ENCODE assay signal across 18 cellular contexts in the genomic region with DNA sequence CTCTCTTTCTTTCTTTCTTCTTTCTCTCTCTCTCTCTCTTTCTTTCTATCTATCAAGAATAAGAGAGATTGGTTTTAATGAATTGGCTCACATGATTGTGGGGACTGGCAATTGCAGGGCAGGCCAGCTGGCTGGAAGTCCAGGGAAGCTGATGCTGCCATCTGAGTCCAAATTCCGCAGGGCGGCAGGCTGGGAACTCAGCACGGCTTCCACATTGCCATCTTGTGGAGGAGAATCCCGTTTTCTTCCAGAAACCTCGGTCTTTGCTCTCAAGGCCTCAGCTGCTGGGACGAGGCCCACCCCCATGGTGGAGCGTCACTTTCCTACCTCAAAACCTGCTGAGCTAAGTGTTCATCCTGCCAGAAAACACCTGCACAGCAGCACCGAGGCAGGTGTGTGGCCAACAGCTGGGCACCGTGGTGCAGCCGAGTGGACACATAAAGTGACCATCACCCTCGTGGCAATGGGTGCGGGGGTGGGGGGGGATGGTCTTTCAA. TPM values are rescaled to one million over a fixed set of nuclear protein-coding genes. Genes with fewer than 3 reads are reported as not detected.
DNase-seq lines count a peak whose midpoint lies in the region; ATAC-seq and TF ChIP-seq lines count a peak whose summit lies in the region.
"Had no signal": no experiment of that assay in that cellular context is flagged by ENCODE, and none has a peak within 500 bp of the region (broad histone marks: within the 10 kb centered on the region; RNA-seq: fewer than 3 reads in every experiment).

No MANE protein-coding gene starts in this region.

- H3K27ac ChIP-seq in A673 (ENCODE audit: low read depth, low read length, poor library complexity, severe bottlenecking): no peak overlapping the region
- H3K27ac ChIP-seq in Peyer's patch: no peak overlapping the region
- H3K27ac ChIP-seq in spleen: no peak overlapping the region
- H3K27ac ChIP-seq: cardiac muscle cell, vagina had no signal

- H3K27me3 ChIP-seq in A673 (replicated peaks; ENCODE audit: insufficient read depth, low read depth, low read length, poor library complexity): peaks cover 64% of the 10 kb centered on the region
- H3K27me3 ChIP-seq in Peyer's patch: peaks cover 0 to 8% of the 10 kb centered on the region in 2 donors
- H3K27me3 ChIP-seq in spleen (replicated peaks in 1 of 7): peaks cover 0 to 92% (median 45%) of the 10 kb centered on the region in 7 donors
- H3K27me3 ChIP-seq: cardiac muscle cell had no signal

- no peak overlapping the region for H3K4me3 ChIP-seq in A673 (ENCODE audit: low read depth, low read length, poor library complexity, severe bottlenecking)
- no peak overlapping the region for H3K4me3 ChIP-seq in Peyer's patch
- H3K4me3 ChIP-seq in spleen: no peak overlapping the region
- H3K4me3 ChIP-seq: cardiac muscle cell, vagina had no signal

- intact Hi-C loops in A673 (cut with micrococcal nuclease; ENCODE audit: unreplicated experiment) (no loop called here), spleen (cut with DNase I; ENCODE audit: low total_unique reads) (no loop called here)

- 44 to 59% (median 50%) methylated on average over 12 of the region's 12 CpGs for WGBS in spleen, 5 donors

- H3K4me1 ChIP-seq in A673 (ENCODE audit: insufficient read depth, low read length, poor library complexity, severe bottlenecking): peaks cover 3% of the 10 kb centered on the region
- no peaks in the 10 kb centered on the region for H3K4me1 ChIP-seq in Peyer's patch
- H3K4me1 ChIP-seq in spleen: peaks cover 0 to 12% (median 0%) of the 10 kb centered on the region in 6 donors

- no peak for DNase-seq in A673 (ENCODE audit: low spot score)
- DNase-seq in HT1080 (ENCODE audit: low read depth): peak; percentile 37
- peak; percentile 16 for DNase-seq in dermis blood vessel endothelial cell
- DNase-seq in left lobe of liver (ENCODE audit: low spot score): no peak
- DNase-seq in Peyer's patch: no peak
- no peak for DNase-seq in spleen
- DNase-seq in erythroblast (lab: John Stamatoyannopoulos, UW): no peak
- DNase-seq: activated naive CD4-positive, alpha-beta T cell; KBM-7; NCI-H2171; nephron progenitor cell; OCI-M1; stimulated activated CD8-positive, alpha-beta memory T cell treated with anti-CD3 and anti-CD28 coated beads, Interleukin-4, amount 100 ng/mL, for 48 hours; T-helper 17 cell had no signal

- BruUV-seq in A673 (replicated peaks; lab: Mats Ljungman, UMichigan): no TSS peak

- CTCF ChIA-PET in A673 (lab: Charles Lee): interaction anchor here (0.6 kb wide), 1 partner anchor 67 kb away, joined by 5 read pairs; no protein-coding TSS in a partner anchor

- TF ChIP-seq POLR2A in Peyer's patch (IDR thresholded peaks at IDR 0.05) (no peak), spleen (IDR thresholded peaks at IDR 0.05) (no peak), erythroblast (IDR thresholded peaks at IDR 0.05; ENCODE audit: low read length) (no peak)

- H3K9me3 ChIP-seq in A673 (ENCODE audit: low read depth, low read length, poor library complexity, severe bottlenecking) (no peaks in the 10 kb centered on the region), Peyer's patch (no peaks in the 10 kb centered on the region), spleen (no peaks in the 10 kb centered on the region)
- H3K9me3 ChIP-seq: vagina had no signal

- POLR2A ChIA-PET in A673 (lab: Charles Lee; ENCODE audit: low non-redundant PET): no interaction called here

- TF ChIP-seq CTCF in A673 (conservative IDR thresholded peaks at IDR 0.05; ENCODE audit: low read depth, low read length) (0 out of 2 replicates have a peak, but pooled peaks have one; percentile 20), Peyer's patch (IDR thresholded peaks at IDR 0.05) (no peak), spleen (IDR thresholded peaks at IDR 0.05 in 8 of 11, conservative IDR thresholded peaks at IDR 0.05 in 3 of 11) (no peak)

- H3K36me3 ChIP-seq in A673 (ENCODE audit: insufficient read depth, low read length, poor library complexity, severe bottlenecking) (no peaks in the 10 kb centered on the region), Peyer's patch (no peaks in the 10 kb centered on the region), spleen (no peaks in the 10 kb centered on the region)
- H3K36me3 ChIP-seq: cardiac muscle cell, vagina had no signal

- ATAC-seq in left lobe of liver (peak; percentile 40), HG03025 (IDR thresholded peaks at IDR 0.05; ENCODE audit: low FRiP score, unreplicated experiment) (no peak)
- ATAC-seq: esophagus mucosa, T-helper 17 cell had no signal

RNA-seq across cellular contexts. Expression of gene SLCO4A1, which starts 58.8 kb away (rescaled TPM):
- total RNA-seq in A673 (2021) (44.5 and 48.8 TPM in 2 replicates), dermis blood vessel endothelial cell (3.7 and 4.8 TPM in 2 replicates), left lobe of liver (1.7 TPM), Peyer's patch (10 to 100 TPM in 3 of 4 donors, 1 to 10 TPM in 1; 6.7 to 42.9 (median 28.5) TPM), spleen (10 to 100 TPM in 2 of 7 donors, 1 to 10 TPM in 5; 2.9 to 16.3 (median 7.1) TPM)
- total RNA-seq in HT1080 (2014; rRNA removed; shearing (Covaris generic)): 45.5 and 55.7 TPM in 2 replicates
- polyA plus RNA-seq in HT1080 (2015; cell fraction: cytosol; rRNA removed): 19.0 and 26.2 TPM in 2 replicates
- polyA plus RNA-seq in HT1080 (2015; cell fraction: nucleus; rRNA removed): 43.9 and 50.8 TPM in 2 replicates
- 1 to 10 TPM; 4.7 to 7.7 (median 5.9) TPM for polyA plus RNA-seq in spleen

Comparison
In these comparisons a context has a peak if more than half of its experiments do, and no peak if none do; other contexts are left out.
1. DNase-seq: peak in HT1080 (single experiment) and dermis blood vessel endothelial cell (single experiment); none in A673 (single experiment), left lobe of liver (single experiment), Peyer's patch (0 of 3), spleen (single experiment) and erythroblast (0 of 2).